ENCODE assay signal across 1 cellular context in genomic region chr3:52524752-52525661, GRCh38.
TF ChIP-seq lines count a peak whose summit lies in the region.

No MANE protein-coding gene starts in this region.

TF ChIP-seq in SK-N-SH treated with all-trans-retinoic acid at 6 μM for 48 hours, 23 proteins besides CTCF, POLR2A, EP300 and RAD21 (continued from another document):
- TF ChIP-seq TSHZ2 (CRISPR knock-in tag; IDR thresholded peaks at IDR 0.05) (no peak), CSRNP3 (CRISPR knock-in tag; IDR thresholded peaks at IDR 0.05) (no peak), CREB5 (CRISPR knock-in tag; IDR thresholded peaks at IDR 0.05; ENCODE audit: low read depth) (no peak), OSR1 (CRISPR knock-in tag; IDR thresholded peaks at IDR 0.05) (no peak), PATZ1 (CRISPR knock-in tag; IDR thresholded peaks at IDR 0.05; ENCODE audit: borderline replicate concordance) (no peak)
